In genomic region chr10:76017026-76017732, GRCh38 we compare ENCODE assay signal across 15 cellular contexts.
"Had no signal": no experiment of that assay in that cellular context is flagged by ENCODE, and none has a peak within 500 bp of the region (broad histone marks: within the 10 kb centered on the region; RNA-seq: fewer than 3 reads in every experiment).

No MANE protein-coding gene starts in this region.

- ATAC-seq: activated CD4-positive, CD25-positive, alpha-beta regulatory T cell treated with anti-CD3 and anti-CD28 coated beads, Interleukin-2, amount 50 U/mL, for 24 hours; activated naive CD4-positive, alpha-beta T cell treated with anti-CD3 and anti-CD28 coated beads, Interleukin-2, amount 50 U/mL, for 72 hours; left ventricle myocardium superior; naive thymus-derived CD8-positive, alpha-beta T cell; psoas muscle; sciatic nerve had no signal

- H3K27ac Mint-ChIP-seq: activated naive CD4-positive, alpha-beta T cell treated with anti-CD3 and anti-CD28 coated beads, Interleukin-2, amount 50 U/mL, for 72 hours; mesothelial cell of epicardium; naive thymus-derived CD8-positive, alpha-beta T cell had no signal

- H3K4me1 ChIP-seq: psoas muscle had no signal

- H3K4me3 Mint-ChIP-seq: mesothelial cell of epicardium; naive thymus-derived CD8-positive, alpha-beta T cell had no signal

- H3K4me1 Mint-ChIP-seq: naive thymus-derived CD8-positive, alpha-beta T cell had no signal

- H3K27ac ChIP-seq: psoas muscle had no signal

- H3K27me3 Mint-ChIP-seq: naive thymus-derived CD8-positive, alpha-beta T cell had no signal

- H3K9me3 ChIP-seq: psoas muscle had no signal

- DNase-seq: activated CD4-positive, alpha-beta T cell treated with anti-CD3 and anti-CD28 coated beads, Interleukin-2, amount 50 U/mL, for 4 hours; activated T-cell treated with anti-CD3 and anti-CD28 coated beads, Interleukin-2, amount 50 U/mL, for 1 hour; anterior cingulate cortex; foreskin melanocyte; islet precursor cell; left ventricle myocardium superior; naive thymus-derived CD8-positive, alpha-beta T cell; psoas muscle; stimulated activated CD4-positive, alpha-beta T cell treated with anti-CD3 and anti-CD28 coated beads, Interleukin-12 subunit alpha, Interleukin-12 subunit beta, amount 100 ng/mL, for 4 hours; stimulated activated naive CD4-positive, alpha-beta T cell treated with Interleukin-2 at 50 U/mL for 16 hours; trophoblast cell had no signal

- H3K36me3 Mint-ChIP-seq: activated naive CD4-positive, alpha-beta T cell treated with anti-CD3 and anti-CD28 coated beads, Interleukin-2, amount 50 U/mL, for 72 hours; mesothelial cell of epicardium; naive thymus-derived CD8-positive, alpha-beta T cell had no signal

- H3K9me3 Mint-ChIP-seq: activated naive CD4-positive, alpha-beta T cell treated with anti-CD3 and anti-CD28 coated beads, Interleukin-2, amount 50 U/mL, for 72 hours; mesothelial cell of epicardium had no signal

- H3K4me3 ChIP-seq: psoas muscle had no signal
